In genomic region chr2:192254444-192254843, GRCh38 we compare ENCODE assay signal across 20 cellular contexts. TPM values are rescaled to one million over a fixed set of nuclear protein-coding genes. Genes with fewer than 3 reads are reported as not detected.
DNase-seq lines count a peak whose midpoint lies in the region; ATAC-seq and TF ChIP-seq lines count a peak whose summit lies in the region.
"Had no signal": no experiment of that assay in that cellular context is flagged by ENCODE, and none has a peak within 500 bp of the region (broad histone marks: within the 10 kb centered on the region; RNA-seq: fewer than 3 reads in every experiment).

No MANE protein-coding gene starts in this region.

- DNase-seq in A673 (ENCODE audit: low spot score) (peak; percentile 88), caudate nucleus (lab: John Stamatoyannopoulos, UW) (peak in 37 of 61 donors; percentile 1 to 52 (median 20)), inferior parietal cortex (ENCODE audit: extremely low spot score) (peak; percentile 68), osteocyte (ENCODE audit: extremely low spot score, unreplicated experiment) (no peak), GM10248 (ENCODE audit: extremely low spot score) (no peak)
- DNase-seq in activated CD4-positive, alpha-beta T cell treated with anti-CD3 and anti-CD28 coated beads, Interleukin-2, amount 50 U/mL, for 48 hours: no peak
- no peak for DNase-seq in activated effector memory CD4-positive, alpha-beta T cell treated with anti-CD3 and anti-CD28 coated beads, Interleukin-2, amount 50 U/mL, for 16 hours
- DNase-seq: 8988T; CD8-positive, alpha-beta T cell; DMS79 treated with DMSO at 0.1 percent for 48 hours; HCEC 1CT; NCI-H187; NCI-H446 treated with DMSO at 0.1 percent for 48 hours; NCI-H748 treated with DMSO at 0.1 percent for 48 hours; PC-3 had no signal

- no peaks in the 10 kb centered on the region for H3K9me3 Mint-ChIP-seq in osteocyte (ENCODE audit: unreplicated experiment)
- H3K9me3 Mint-ChIP-seq: CD8-positive, alpha-beta T cell had no signal

- no TSS peak for BruUV-seq in A673 (replicated peaks; lab: Mats Ljungman, UMichigan)

- H3K27me3 ChIP-seq in A673 (replicated peaks; ENCODE audit: insufficient read depth, low read depth, low read length, poor library complexity): no peaks in the 10 kb centered on the region
- H3K27me3 ChIP-seq: BLaER1 had no signal

- no peak overlapping the region for H3K4me3 ChIP-seq in A673 (ENCODE audit: low read depth, low read length, poor library complexity, severe bottlenecking)
- H3K4me3 ChIP-seq: BLaER1 had no signal

- ATAC-seq in HG03432 (IDR thresholded peaks at IDR 0.05; ENCODE audit: unreplicated experiment): no peak
- ATAC-seq: CD8-positive, alpha-beta T cell; PC-3 had no signal

- no peaks in the 10 kb centered on the region for H3K9me3 ChIP-seq in A673 (ENCODE audit: low read depth, low read length, poor library complexity, severe bottlenecking)
- H3K9me3 ChIP-seq: BLaER1 had no signal

- peak overlapping the region; percentile 74 for H3K27ac Mint-ChIP-seq in osteocyte (ENCODE audit: unreplicated experiment)
- H3K27ac Mint-ChIP-seq: CD8-positive, alpha-beta T cell had no signal

- H3K36me3 Mint-ChIP-seq in osteocyte (ENCODE audit: unreplicated experiment): no peaks in the 10 kb centered on the region
- H3K36me3 Mint-ChIP-seq: CD8-positive, alpha-beta T cell had no signal

- intact Hi-C loops in A673 (cut with micrococcal nuclease; ENCODE audit: unreplicated experiment): no loop called here

- POLR2A ChIA-PET in A673 (lab: Charles Lee; ENCODE audit: low non-redundant PET) (no interaction called here), GM10248 (lab: Yijun Ruan, JAX) (no interaction called here)

- no peaks in the 10 kb centered on the region for H3K27me3 Mint-ChIP-seq in osteocyte (ENCODE audit: unreplicated experiment)

- peak overlapping the region; percentile 4 for H3K27ac ChIP-seq in A673 (ENCODE audit: low read depth, low read length, poor library complexity, severe bottlenecking)
- H3K27ac ChIP-seq in caudate nucleus (ENCODE audit: low read depth, low read length): peak overlapping the region; percentile 31
- H3K27ac ChIP-seq: BLaER1, HL-60, RWPE1 had no signal

- H3K4me1 ChIP-seq in A673 (ENCODE audit: insufficient read depth, low read length, poor library complexity, severe bottlenecking): peaks cover 32% of the 10 kb centered on the region
- H3K4me1 ChIP-seq: BLaER1 had no signal

- H3K4me3 Mint-ChIP-seq in osteocyte (ENCODE audit: unreplicated experiment): no peak overlapping the region
- H3K4me3 Mint-ChIP-seq: CD8-positive, alpha-beta T cell had no signal

- no peaks in the 10 kb centered on the region for H3K36me3 ChIP-seq in A673 (ENCODE audit: insufficient read depth, low read length, poor library complexity, severe bottlenecking)
- H3K36me3 ChIP-seq: BLaER1 had no signal

- CTCF ChIA-PET in A673 (lab: Charles Lee) (no interaction called here), GM10248 (lab: Yijun Ruan, JAX) (no interaction called here)

- peaks cover 23% of the 10 kb centered on the region for H3K4me1 Mint-ChIP-seq in osteocyte (ENCODE audit: unreplicated experiment)

- TF ChIP-seq CTCF in A673 (conservative IDR thresholded peaks at IDR 0.05; ENCODE audit: low read depth, low read length) (no peak), osteocyte (IDR thresholded peaks at IDR 0.05) (no peak), GM10248 (IDR thresholded peaks at IDR 0.05; ENCODE audit: control extremely low read depth, extremely low read depth, low read depth, missing control alignments) (no peak)

RNA-seq across cellular contexts. Expression of gene TMEFF2, which starts 59.7 kb away (rescaled TPM):
- 6.0 and 7.0 TPM in 2 replicates for total RNA-seq in A673 (2021)
- 46.8 and 51.2 TPM in 2 replicates for total RNA-seq in osteocyte
- total RNA-seq: CD8-positive, alpha-beta T cell; G401; PC-3 had no signal

Comparison
In these comparisons a context has a peak if more than half of its experiments do, and no peak if none do; other contexts are left out.
1. DNase-seq: peak in A673 (single experiment), caudate nucleus (37 of 61) and inferior parietal cortex (single experiment); none in osteocyte (single experiment), activated CD4-positive, alpha-beta T cell treated with anti-CD3 and anti-CD28 coated beads, Interleukin-2, amount 50 U/mL, for 48 hours (0 of 2), activated effector memory CD4-positive, alpha-beta T cell treated with anti-CD3 and anti-CD28 coated beads, Interleukin-2, amount 50 U/mL, for 16 hours (single experiment) and GM10248 (single experiment).